Comparison of ENCODE assay signal across 12 cellular contexts in genomic region chr10:84306751-84307384, GRCh38.
"Had no signal": no experiment of that assay in that cellular context is flagged by ENCODE, and none has a peak within 500 bp of the region (broad histone marks: within the 10 kb centered on the region; RNA-seq: fewer than 3 reads in every experiment).

No MANE protein-coding gene starts in this region.

- H3K27ac ChIP-seq: hepatocyte, VCaP had no signal

- H3K4me2 ChIP-seq: hepatocyte had no signal

- H3K4me3 ChIP-seq: hepatocyte had no signal

- H3K27me3 ChIP-seq: hepatocyte had no signal

- DNase-seq: activated gamma-delta T cell treated with Interleukin-2 at 50 U/mL for 16 hours; anterior cingulate cortex; dermis blood vessel endothelial cell; erythroblast; kidney; left ventricle myocardium superior; mesenchymal stem cell; stimulated activated CD4-positive, alpha-beta T cell treated with anti-CD3 and anti-CD28 coated beads, Interleukin-4, amount 100 ng/mL, for 1 hour; stimulated activated CD8-positive, alpha-beta memory T cell treated with anti-CD3 and anti-CD28 coated beads, Interleukin-4, amount 100 ng/mL, for 48 hours; T1000 had no signal

- FAIRE-seq: kidney had no signal

- H3K79me2 ChIP-seq: hepatocyte had no signal

- ATAC-seq: left ventricle myocardium superior had no signal

- H2AFZ ChIP-seq: hepatocyte had no signal
